Comparison of ENCODE assay signal across 1 cellular context in the genomic region with DNA sequence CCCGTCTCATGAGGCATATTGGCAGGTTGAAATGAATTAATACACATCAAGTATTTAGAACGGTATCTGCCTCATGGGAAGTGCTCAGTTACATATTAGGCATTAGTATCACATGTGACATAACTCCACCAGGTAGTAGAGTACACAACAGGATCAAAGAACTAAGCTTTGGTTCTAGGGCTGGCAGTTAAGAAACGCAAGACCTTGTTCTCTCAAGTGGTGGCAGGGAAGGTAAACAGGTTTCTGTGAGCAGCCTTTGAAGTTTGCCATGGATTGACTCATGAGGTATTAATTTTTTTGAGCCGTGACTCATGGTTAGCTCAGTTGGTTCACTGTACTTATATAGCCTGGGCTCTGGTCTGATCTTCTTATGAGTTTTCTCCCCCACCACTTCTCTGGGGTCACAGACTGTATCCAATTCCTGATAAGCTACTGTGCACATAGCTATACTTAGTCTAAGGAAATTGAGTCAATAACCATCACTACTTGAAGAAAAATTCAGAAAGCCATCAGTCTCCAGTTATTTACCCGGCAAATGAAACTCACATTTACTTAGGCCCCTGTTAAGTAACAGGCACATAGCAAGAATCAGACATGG.
TF ChIP-seq lines count a peak whose summit lies in the region.

No MANE protein-coding gene starts in this region.

TF ChIP-seq in HepG2, 621 proteins besides CTCF, POLR2A, EP300 and RAD21 (continued from another document and continues in another):
- TF ChIP-seq, protein P1, sequence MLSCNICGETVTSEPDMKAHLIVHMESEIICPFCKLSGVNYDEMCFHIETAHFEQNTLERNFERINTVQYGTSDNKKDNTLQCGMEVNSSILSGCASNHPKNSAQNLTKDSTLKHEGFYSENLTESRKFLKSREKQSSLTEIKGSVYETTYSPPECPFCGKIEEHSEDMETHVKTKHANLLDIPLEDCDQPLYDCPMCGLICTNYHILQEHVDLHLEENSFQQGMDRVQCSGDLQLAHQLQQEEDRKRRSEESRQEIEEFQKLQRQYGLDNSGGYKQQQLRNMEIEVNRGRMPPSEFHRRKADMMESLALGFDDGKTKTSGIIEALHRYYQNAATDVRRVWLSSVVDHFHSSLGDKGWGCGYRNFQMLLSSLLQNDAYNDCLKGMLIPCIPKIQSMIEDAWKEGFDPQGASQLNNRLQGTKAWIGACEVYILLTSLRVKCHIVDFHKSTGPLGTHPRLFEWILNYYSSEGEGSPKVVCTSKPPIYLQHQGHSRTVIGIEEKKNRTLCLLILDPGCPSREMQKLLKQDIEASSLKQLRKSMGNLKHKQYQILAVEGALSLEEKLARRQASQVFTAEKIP (CRISPR knock-in tag; IDR thresholded peaks at IDR 0.05; ENCODE audit: borderline replicate concordance), result no peak
- TF ChIP-seq ZNF780A (CRISPR knock-in tag; IDR thresholded peaks at IDR 0.05) (no peak), TEAD2 (CRISPR knock-in tag; IDR thresholded peaks at IDR 0.05) (no peak), STAG1 (CRISPR knock-in tag; IDR thresholded peaks at IDR 0.05) (peak; percentile 38), ZNF674 (CRISPR knock-in tag; IDR thresholded peaks at IDR 0.05; ENCODE audit: low read depth) (no peak), NCOA1 (CRISPR knock-in tag; IDR thresholded peaks at IDR 0.05) (0 out of 2 replicates have a peak, but pooled peaks have one; percentile 54), RXRA (CRISPR knock-in tag; IDR thresholded peaks at IDR 0.05) (peak; percentile 90; the same call in 1 of the 2 replicates), MEF2D (CRISPR knock-in tag; IDR thresholded peaks at IDR 0.05) (peak; percentile 91), CEBPG (CRISPR knock-in tag; IDR thresholded peaks at IDR 0.05) (peak; percentile 94), CREM (IDR thresholded peaks at IDR 0.05) (peak; percentile 97), CREM (CRISPR knock-in tag; IDR thresholded peaks at IDR 0.05) (no peak), MED13 (CRISPR knock-in tag; IDR thresholded peaks at IDR 0.05) (peak; percentile 85; the same call in 1 of the 2 replicates), ZNF577 (CRISPR knock-in tag; IDR thresholded peaks at IDR 0.05; ENCODE audit: borderline replicate concordance, low read depth) (no peak), FOXA3 (CRISPR knock-in tag; IDR thresholded peaks at IDR 0.05) (peak; percentile 100), RFXAP (CRISPR knock-in tag; IDR thresholded peaks at IDR 0.05; ENCODE audit: borderline replicate concordance) (peak; percentile 66; the same call in 1 of the 2 replicates), NFE2 (CRISPR knock-in tag; IDR thresholded peaks at IDR 0.05) (no peak), SAFB2 (CRISPR knock-in tag; IDR thresholded peaks at IDR 0.05; ENCODE audit: borderline replicate concordance, low read depth) (no peak), ZNF792 (CRISPR knock-in tag; IDR thresholded peaks at IDR 0.05) (peak; percentile 92), IKZF1 (IDR thresholded peaks at IDR 0.05) (no peak), SPEN (CRISPR knock-in tag; IDR thresholded peaks at IDR 0.05; ENCODE audit: low read depth) (peak; percentile 67; the same call in 1 of the 2 replicates), HMGA1 (CRISPR knock-in tag; conservative IDR thresholded peaks at IDR 0.05) (no peak), ZNF816 (CRISPR knock-in tag; IDR thresholded peaks at IDR 0.05; ENCODE audit: borderline replicate concordance) (no peak), FIP1L1 (IDR thresholded peaks at IDR 0.05; ENCODE audit: borderline replicate concordance, insufficient read depth, low read depth, low read length) (no peak), ZFP62 (CRISPR knock-in tag; IDR thresholded peaks at IDR 0.05) (no peak), ZSCAN31 (CRISPR knock-in tag; IDR thresholded peaks at IDR 0.05; ENCODE audit: low read depth) (peak; percentile 73), KMT2A (CRISPR knock-in tag; IDR thresholded peaks at IDR 0.05) (peak; percentile 68; the same call in 1 of the 2 replicates), PLRG1 (conservative IDR thresholded peaks at IDR 0.05) (no peak), ZFP1 (CRISPR knock-in tag; IDR thresholded peaks at IDR 0.05) (peak; percentile 95), SP140L (CRISPR knock-in tag; IDR thresholded peaks at IDR 0.05; ENCODE audit: borderline replicate concordance) (0 out of 2 replicates have a peak, but pooled peaks have one; percentile 76), PRPF4 (IDR thresholded peaks at IDR 0.05; ENCODE audit: low read depth, low read length, poor library complexity, severe bottlenecking) (no peak), U2AF1 (optimal IDR thresholded peaks at IDR 0.05; ENCODE audit: low read depth, low read length) (no peak), ZNF737 (CRISPR knock-in tag; IDR thresholded peaks at IDR 0.05; ENCODE audit: borderline replicate concordance) (no peak), NFYC (CRISPR knock-in tag; IDR thresholded peaks at IDR 0.05) (no peak), ZNF570 (CRISPR knock-in tag; IDR thresholded peaks at IDR 0.05; ENCODE audit: borderline replicate concordance) (no peak), SALL2 (CRISPR knock-in tag; IDR thresholded peaks at IDR 0.05) (no peak; the same call in 1 of the 2 replicates), ZNF160 (CRISPR knock-in tag; IDR thresholded peaks at IDR 0.05) (peak; percentile 61; the same call in 1 of the 2 replicates), SYNCRIP (IDR thresholded peaks at IDR 0.05; ENCODE audit: insufficient read depth, low read depth, low read length) (no peak), ZNF552 (CRISPR knock-in tag; IDR thresholded peaks at IDR 0.05; ENCODE audit: borderline replicate concordance) (no peak; the same call in 1 of the 2 replicates), GABPA (IDR thresholded peaks at IDR 0.05; ENCODE audit: low read depth, low read length) (no peak), GABPA (CRISPR knock-in tag; IDR thresholded peaks at IDR 0.05; ENCODE audit: low read depth) (peak; percentile 53), FOXC1 (CRISPR knock-in tag; IDR thresholded peaks at IDR 0.05; ENCODE audit: borderline replicate concordance) (no peak), MYNN (CRISPR knock-in tag; IDR thresholded peaks at IDR 0.05; ENCODE audit: low read depth) (no peak), CC2D1A (CRISPR knock-in tag; IDR thresholded peaks at IDR 0.05) (no peak), ZNF354B (CRISPR knock-in tag; IDR thresholded peaks at IDR 0.05) (no peak), CCAR2 (optimal IDR thresholded peaks at IDR 0.05; ENCODE audit: low read depth, low read length) (peak; percentile 83), SCMH1 (CRISPR knock-in tag; IDR thresholded peaks at IDR 0.05; ENCODE audit: borderline replicate concordance) (no peak), KMT2B (CRISPR knock-in tag; IDR thresholded peaks at IDR 0.05) (peak; percentile 71), ZNF589 (CRISPR knock-in tag; conservative IDR thresholded peaks at IDR 0.05) (no peak), TP53 (CRISPR knock-in tag; conservative IDR thresholded peaks at IDR 0.05) (no peak), ZNF232 (CRISPR knock-in tag; IDR thresholded peaks at IDR 0.05; ENCODE audit: borderline replicate concordance) (no peak)
- TF ChIP-seq, protein P2, sequence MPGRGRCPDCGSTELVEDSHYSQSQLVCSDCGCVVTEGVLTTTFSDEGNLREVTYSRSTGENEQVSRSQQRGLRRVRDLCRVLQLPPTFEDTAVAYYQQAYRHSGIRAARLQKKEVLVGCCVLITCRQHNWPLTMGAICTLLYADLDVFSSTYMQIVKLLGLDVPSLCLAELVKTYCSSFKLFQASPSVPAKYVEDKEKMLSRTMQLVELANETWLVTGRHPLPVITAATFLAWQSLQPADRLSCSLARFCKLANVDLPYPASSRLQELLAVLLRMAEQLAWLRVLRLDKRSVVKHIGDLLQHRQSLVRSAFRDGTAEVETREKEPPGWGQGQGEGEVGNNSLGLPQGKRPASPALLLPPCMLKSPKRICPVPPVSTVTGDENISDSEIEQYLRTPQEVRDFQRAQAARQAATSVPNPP (CRISPR knock-in tag; IDR thresholded peaks at IDR 0.05), result peak; percentile 80; the same call in 1 of the 2 replicates
- TF ChIP-seq, protein P3, sequence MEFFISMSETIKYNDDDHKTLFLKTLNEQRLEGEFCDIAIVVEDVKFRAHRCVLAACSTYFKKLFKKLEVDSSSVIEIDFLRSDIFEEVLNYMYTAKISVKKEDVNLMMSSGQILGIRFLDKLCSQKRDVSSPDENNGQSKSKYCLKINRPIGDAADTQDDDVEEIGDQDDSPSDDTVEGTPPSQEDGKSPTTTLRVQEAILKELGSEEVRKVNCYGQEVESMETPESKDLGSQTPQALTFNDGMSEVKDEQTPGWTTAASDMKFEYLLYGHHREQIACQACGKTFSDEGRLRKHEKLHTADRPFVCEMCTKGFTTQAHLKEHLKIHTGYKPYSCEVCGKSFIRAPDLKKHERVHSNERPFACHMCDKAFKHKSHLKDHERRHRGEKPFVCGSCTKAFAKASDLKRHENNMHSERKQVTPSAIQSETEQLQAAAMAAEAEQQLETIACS (CRISPR knock-in tag; IDR thresholded peaks at IDR 0.05), result no peak
- TF ChIP-seq, protein P4, sequence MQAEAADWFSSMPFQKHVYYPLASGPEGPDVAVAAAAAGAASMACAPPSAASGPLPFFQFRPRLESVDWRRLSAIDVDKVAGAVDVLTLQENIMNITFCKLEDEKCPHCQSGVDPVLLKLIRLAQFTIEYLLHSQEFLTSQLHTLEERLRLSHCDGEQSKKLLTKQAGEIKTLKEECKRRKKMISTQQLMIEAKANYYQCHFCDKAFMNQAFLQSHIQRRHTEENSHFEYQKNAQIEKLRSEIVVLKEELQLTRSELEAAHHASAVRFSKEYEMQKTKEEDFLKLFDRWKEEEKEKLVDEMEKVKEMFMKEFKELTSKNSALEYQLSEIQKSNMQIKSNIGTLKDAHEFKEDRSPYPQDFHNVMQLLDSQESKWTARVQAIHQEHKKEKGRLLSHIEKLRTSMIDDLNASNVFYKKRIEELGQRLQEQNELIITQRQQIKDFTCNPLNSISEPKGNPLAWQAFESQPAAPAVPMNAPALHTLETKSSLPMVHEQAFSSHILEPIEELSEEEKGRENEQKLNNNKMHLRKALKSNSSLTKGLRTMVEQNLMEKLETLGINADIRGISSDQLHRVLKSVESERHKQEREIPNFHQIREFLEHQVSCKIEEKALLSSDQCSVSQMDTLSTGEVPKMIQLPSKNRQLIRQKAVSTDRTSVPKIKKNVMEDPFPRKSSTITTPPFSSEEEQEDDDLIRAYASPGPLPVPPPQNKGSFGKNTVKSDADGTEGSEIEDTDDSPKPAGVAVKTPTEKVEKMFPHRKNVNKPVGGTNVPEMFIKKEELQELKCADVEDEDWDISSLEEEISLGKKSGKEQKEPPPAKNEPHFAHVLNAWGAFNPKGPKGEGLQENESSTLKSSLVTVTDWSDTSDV (CRISPR knock-in tag; IDR thresholded peaks at IDR 0.05), result no peak
- TF ChIP-seq, protein P5, sequence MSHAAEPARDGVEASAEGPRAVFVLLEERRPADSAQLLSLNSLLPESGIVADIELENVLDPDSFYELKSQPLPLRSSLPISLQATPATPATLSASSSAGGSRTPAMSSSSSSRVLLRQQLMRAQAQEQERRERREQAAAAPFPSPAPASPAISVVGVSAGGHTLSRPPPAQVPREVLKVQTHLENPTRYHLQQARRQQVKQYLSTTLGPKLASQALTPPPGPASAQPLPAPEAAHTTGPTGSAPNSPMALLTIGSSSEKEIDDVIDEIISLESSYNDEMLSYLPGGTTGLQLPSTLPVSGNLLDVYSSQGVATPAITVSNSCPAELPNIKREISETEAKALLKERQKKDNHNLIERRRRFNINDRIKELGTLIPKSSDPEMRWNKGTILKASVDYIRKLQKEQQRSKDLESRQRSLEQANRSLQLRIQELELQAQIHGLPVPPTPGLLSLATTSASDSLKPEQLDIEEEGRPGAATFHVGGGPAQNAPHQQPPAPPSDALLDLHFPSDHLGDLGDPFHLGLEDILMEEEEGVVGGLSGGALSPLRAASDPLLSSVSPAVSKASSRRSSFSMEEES (CRISPR knock-in tag; IDR thresholded peaks at IDR 0.05), result peak; percentile 97
- TF ChIP-seq, protein P6, sequence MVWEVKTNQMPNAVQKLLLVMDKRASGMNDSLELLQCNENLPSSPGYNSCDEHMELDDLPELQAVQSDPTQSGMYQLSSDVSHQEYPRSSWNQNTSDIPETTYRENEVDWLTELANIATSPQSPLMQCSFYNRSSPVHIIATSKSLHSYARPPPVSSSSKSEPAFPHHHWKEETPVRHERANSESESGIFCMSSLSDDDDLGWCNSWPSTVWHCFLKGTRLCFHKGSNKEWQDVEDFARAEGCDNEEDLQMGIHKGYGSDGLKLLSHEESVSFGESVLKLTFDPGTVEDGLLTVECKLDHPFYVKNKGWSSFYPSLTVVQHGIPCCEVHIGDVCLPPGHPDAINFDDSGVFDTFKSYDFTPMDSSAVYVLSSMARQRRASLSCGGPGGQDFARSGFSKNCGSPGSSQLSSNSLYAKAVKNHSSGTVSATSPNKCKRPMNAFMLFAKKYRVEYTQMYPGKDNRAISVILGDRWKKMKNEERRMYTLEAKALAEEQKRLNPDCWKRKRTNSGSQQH (CRISPR knock-in tag; IDR thresholded peaks at IDR 0.05; ENCODE audit: low read depth), result peak; percentile 80; the same call in 1 of the 2 replicates
- TF ChIP-seq, protein P7, sequence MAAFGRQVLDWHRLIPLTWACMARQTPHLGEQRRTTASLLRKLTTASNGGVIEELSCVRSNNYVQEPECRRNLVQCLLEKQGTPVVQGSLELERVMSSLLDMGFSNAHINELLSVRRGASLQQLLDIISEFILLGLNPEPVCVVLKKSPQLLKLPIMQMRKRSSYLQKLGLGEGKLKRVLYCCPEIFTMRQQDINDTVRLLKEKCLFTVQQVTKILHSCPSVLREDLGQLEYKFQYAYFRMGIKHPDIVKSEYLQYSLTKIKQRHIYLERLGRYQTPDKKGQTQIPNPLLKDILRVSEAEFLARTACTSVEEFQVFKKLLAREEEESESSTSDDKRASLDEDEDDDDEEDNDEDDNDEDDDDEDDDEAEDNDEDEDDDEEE (CRISPR knock-in tag; IDR thresholded peaks at IDR 0.05), result no peak
- TF ChIP-seq, protein P8, sequence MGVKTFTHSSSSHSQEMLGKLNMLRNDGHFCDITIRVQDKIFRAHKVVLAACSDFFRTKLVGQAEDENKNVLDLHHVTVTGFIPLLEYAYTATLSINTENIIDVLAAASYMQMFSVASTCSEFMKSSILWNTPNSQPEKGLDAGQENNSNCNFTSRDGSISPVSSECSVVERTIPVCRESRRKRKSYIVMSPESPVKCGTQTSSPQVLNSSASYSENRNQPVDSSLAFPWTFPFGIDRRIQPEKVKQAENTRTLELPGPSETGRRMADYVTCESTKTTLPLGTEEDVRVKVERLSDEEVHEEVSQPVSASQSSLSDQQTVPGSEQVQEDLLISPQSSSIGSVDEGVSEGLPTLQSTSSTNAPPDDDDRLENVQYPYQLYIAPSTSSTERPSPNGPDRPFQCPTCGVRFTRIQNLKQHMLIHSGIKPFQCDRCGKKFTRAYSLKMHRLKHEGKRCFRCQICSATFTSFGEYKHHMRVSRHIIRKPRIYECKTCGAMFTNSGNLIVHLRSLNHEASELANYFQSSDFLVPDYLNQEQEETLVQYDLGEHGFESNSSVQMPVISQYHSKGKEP (CRISPR knock-in tag; IDR thresholded peaks at IDR 0.05), result no peak
